15 cellular contexts compared by ENCODE assay signal in genomic region chr14:45156067-45156466, GRCh38. TPM values are rescaled to one million over a fixed set of nuclear protein-coding genes. Genes with fewer than 3 reads are reported as not detected.
DNase-seq lines count a peak whose midpoint lies in the region; ATAC-seq and TF ChIP-seq lines count a peak whose summit lies in the region.
"Had no signal": no experiment of that assay in that cellular context is flagged by ENCODE, and none has a peak within 500 bp of the region (broad histone marks: within the 10 kb centered on the region; RNA-seq: fewer than 3 reads in every experiment).

No MANE protein-coding gene starts in this region.

- H3K27ac ChIP-seq in mammary epithelial cell (ENCODE audit: insufficient read depth, low read depth, low read length) (no peak overlapping the region), breast epithelium (no peak overlapping the region)
- H3K27ac ChIP-seq: PC-9 had no signal

- no peak overlapping the region for H3K4me3 Mint-ChIP-seq in activated naive CD8-positive, alpha-beta T cell treated with anti-CD3 and anti-CD28 coated beads, Interleukin-2, amount 50 U/mL, for 24 hours
- H3K4me3 Mint-ChIP-seq in stimulated activated naive CD8-positive, alpha-beta T cell treated with anti-CD3 and anti-CD28 coated beads, Interleukin-15, amount 100 ng/mL, for 72 hours: no peak overlapping the region
- H3K4me3 Mint-ChIP-seq: type B pancreatic cell had no signal

- H3K79me2 ChIP-seq in mammary epithelial cell (ENCODE audit: insufficient read depth, low read length): no peaks in the 10 kb centered on the region

- no peak for TF ChIP-seq POLR2A in breast epithelium (IDR thresholded peaks at IDR 0.05)

- peaks cover 3% of the 10 kb centered on the region for H3K4me1 Mint-ChIP-seq in activated naive CD8-positive, alpha-beta T cell treated with anti-CD3 and anti-CD28 coated beads, Interleukin-2, amount 50 U/mL, for 24 hours
- peaks cover 9% of the 10 kb centered on the region for H3K4me1 Mint-ChIP-seq in stimulated activated naive CD8-positive, alpha-beta T cell treated with anti-CD3 and anti-CD28 coated beads, Interleukin-15, amount 100 ng/mL, for 72 hours

- no peak overlapping the region for H3K27ac Mint-ChIP-seq in activated naive CD8-positive, alpha-beta T cell treated with anti-CD3 and anti-CD28 coated beads, Interleukin-2, amount 50 U/mL, for 24 hours
- H3K27ac Mint-ChIP-seq in stimulated activated naive CD8-positive, alpha-beta T cell treated with anti-CD3 and anti-CD28 coated beads, Interleukin-15, amount 100 ng/mL, for 72 hours: peak overlapping the region in 1 of 2 donors; percentile 2
- H3K27ac Mint-ChIP-seq: activated T-helper 2 cell treated with anti-CD3 and anti-CD28 coated beads, Interferon-gamma antibody, Interleukin-2, Interleukin-4, amounts not matched to agents 10 μg/mL and 5 μg/mL and 100 μg/mL, durations not matched to agents 14 hours and 24 hours and 36 hours; type B pancreatic cell had no signal

- CTCF ChIA-PET in mammary epithelial cell (lab: Charles Lee; ENCODE audit: low non-redundant PET): no interaction called here

- H3K27me3 Mint-ChIP-seq in activated naive CD8-positive, alpha-beta T cell treated with anti-CD3 and anti-CD28 coated beads, Interleukin-2, amount 50 U/mL, for 24 hours: no peaks in the 10 kb centered on the region
- no peaks in the 10 kb centered on the region for H3K27me3 Mint-ChIP-seq in stimulated activated naive CD8-positive, alpha-beta T cell treated with anti-CD3 and anti-CD28 coated beads, Interleukin-15, amount 100 ng/mL, for 72 hours
- H3K27me3 Mint-ChIP-seq: type B pancreatic cell had no signal

- no peak overlapping the region for H3K4me3 ChIP-seq in mammary epithelial cell (replicated peaks in 1 of 3; ENCODE audit: insufficient read depth in 1 of 3, low read depth in 2 of 3, low read length in 3 of 3)
- no peak overlapping the region for H3K4me3 ChIP-seq in breast epithelium
- H3K4me3 ChIP-seq: PC-9 had no signal

- H3K36me3 Mint-ChIP-seq in activated naive CD8-positive, alpha-beta T cell treated with anti-CD3 and anti-CD28 coated beads, Interleukin-2, amount 50 U/mL, for 24 hours (ENCODE audit: low read depth): peaks cover 8% of the 10 kb centered on the region

- dilution Hi-C loops in mammary epithelial cell (cut with HindIII; ENCODE audit: low sequenced_read_pairs): no loop called here

- no peak overlapping the region for H3K9ac ChIP-seq in mammary epithelial cell (ENCODE audit: insufficient read depth, low read length)

- no TSS peak for BruUV-seq in mammary epithelial cell (replicated peaks; lab: Mats Ljungman, UMichigan)

- H3K27me3 ChIP-seq in mammary epithelial cell (ENCODE audit: insufficient read depth, low read length) (no peaks in the 10 kb centered on the region), breast epithelium (no peaks in the 10 kb centered on the region)

- no peak overlapping the region for H2AFZ ChIP-seq in mammary epithelial cell (ENCODE audit: low read depth, low read length)
- H2AFZ ChIP-seq: PC-9 had no signal

- H3K9me3 ChIP-seq in mammary epithelial cell (replicated peaks; ENCODE audit: insufficient read depth, low read length) (no peaks in the 10 kb centered on the region), breast epithelium (no peaks in the 10 kb centered on the region)

- TF ChIP-seq CTCF in mammary epithelial cell (conservative IDR thresholded peaks at IDR 0.05 in 1 of 2, IDR thresholded peaks at IDR 0.05 in 1 of 2; ENCODE audit: extremely low read depth in 1 of 2, insufficient read depth in 1 of 2, low read depth in 1 of 2, low read length in 2 of 2) (peak in 1 of 2 donors; percentile 31), breast epithelium (IDR thresholded peaks at IDR 0.05) (no peak)

- in situ Hi-C loops in mammary epithelial cell (cut with MboI; ENCODE audit: low sequenced_read_pairs in 2 of 2): no loop called here

- intact Hi-C loops in mammary epithelial cell (cut with micrococcal nuclease) (loop anchor here (1.0 to 2.0 kb wide), 2 partner anchors 47 to 112 kb away; no protein-coding TSS in a partner anchor), breast epithelium (cut with DNase I; ENCODE audit: low total_unique reads) (no loop called here)

- H3K9me3 Mint-ChIP-seq in activated naive CD8-positive, alpha-beta T cell treated with anti-CD3 and anti-CD28 coated beads, Interleukin-2, amount 50 U/mL, for 24 hours: no peaks in the 10 kb centered on the region
- H3K9me3 Mint-ChIP-seq in stimulated activated naive CD8-positive, alpha-beta T cell treated with anti-CD3 and anti-CD28 coated beads, Interleukin-15, amount 100 ng/mL, for 72 hours: no peaks in the 10 kb centered on the region
- H3K9me3 Mint-ChIP-seq: activated T-helper 2 cell treated with anti-CD3 and anti-CD28 coated beads, Interferon-gamma antibody, Interleukin-2, Interleukin-4, amounts not matched to agents 10 μg/mL and 5 μg/mL and 100 μg/mL, durations not matched to agents 14 hours and 24 hours and 36 hours; type B pancreatic cell had no signal

- peaks cover 2% of the 10 kb centered on the region for H3K36me3 ChIP-seq in mammary epithelial cell (ENCODE audit: insufficient read depth, low read length)
- H3K36me3 ChIP-seq in breast epithelium: no peaks in the 10 kb centered on the region

- H4K20me1 ChIP-seq in mammary epithelial cell (ENCODE audit: insufficient read depth, low read length): no peaks in the 10 kb centered on the region

- no peak overlapping the region for H3K4me2 ChIP-seq in mammary epithelial cell (ENCODE audit: insufficient read depth, low read depth, low read length)
- H3K4me2 ChIP-seq: PC-9 had no signal

- H3K4me1 ChIP-seq in mammary epithelial cell (ENCODE audit: insufficient read depth, low read length): no peaks in the 10 kb centered on the region
- H3K4me1 ChIP-seq in breast epithelium: no peaks in the 10 kb centered on the region

- DNase-seq in mammary epithelial cell: peak; percentile 8
- DNase-seq in breast epithelium (ENCODE audit: low spot score in 2 of 2): no peak
- DNase-seq in activated naive CD8-positive, alpha-beta T cell treated with anti-CD3 and anti-CD28 coated beads, Interleukin-2, amount 50 U/mL, for 24 hours: no peak
- no peak for DNase-seq in stimulated activated naive CD8-positive, alpha-beta T cell treated with anti-CD3 and anti-CD28 coated beads, Interleukin-15, amount 100 ng/mL, for 72 hours
- no peak for DNase-seq in activated CD4-positive, alpha-beta T cell treated with anti-CD3 and anti-CD28 coated beads, Interleukin-2, amount 50 U/mL, for 4 hours
- no peak for DNase-seq in DMS 273 (lab: John Stamatoyannopoulos, UW; ENCODE audit: unreplicated experiment)
- DNase-seq: activated CD4-positive, alpha-beta T cell treated with anti-CD3 and anti-CD28 coated beads for 1 hour; COR-L47; head of caudate nucleus; NCI-H1105; PC-9 had no signal

- peak; percentile 72 for ATAC-seq in HG03378 (IDR thresholded peaks at IDR 0.05; ENCODE audit: unreplicated experiment)
- ATAC-seq in activated naive CD8-positive, alpha-beta T cell treated with anti-CD3 and anti-CD28 coated beads, Interleukin-2, amount 50 U/mL, for 24 hours: peak; percentile 87
- ATAC-seq in stimulated activated naive CD8-positive, alpha-beta T cell treated with anti-CD3 and anti-CD28 coated beads, Interleukin-15, amount 100 ng/mL, for 72 hours: peak; percentile 95
- ATAC-seq in HG02763 (IDR thresholded peaks at IDR 0.05; ENCODE audit: unreplicated experiment): no peak

RNA-seq across cellular contexts. Expression of gene FANCM, which starts 20.3 kb away (rescaled TPM):
- 1 to 10 TPM; 8.3 to 9.0 TPM for total RNA-seq in mammary epithelial cell
- polyA plus RNA-seq in mammary epithelial cell: 3.6 TPM
- polyA minus RNA-seq in mammary epithelial cell: 5.9 TPM
- total RNA-seq in breast epithelium: 10 to 100 TPM in 1 of 3 donors, 1 to 10 TPM in 2; 8.2 to 17.4 (median 8.5) TPM

RNA-seq across cellular contexts. Expression of gene FKBP3, which starts 21.8 kb away (rescaled TPM):
- total RNA-seq in mammary epithelial cell (10 to 100 TPM; 21.0 to 62.8 TPM), breast epithelium (10 to 100 TPM; 25.8 to 41.3 (median 41.0) TPM)
- 40.1 TPM for polyA plus RNA-seq in mammary epithelial cell
- not detected for polyA minus RNA-seq in mammary epithelial cell
